In genomic region chr1:81547912-81548303, GRCh38 we compare ENCODE assay signal across 14 cellular contexts.
A peak's percentile ranks its signal among the peaks of the same experiment; 100 is the strongest.
DNase-seq lines count a peak whose midpoint lies in the region; ATAC-seq and TF ChIP-seq lines count a peak whose summit lies in the region.
"Had no signal": no experiment of that assay in that cellular context is flagged by ENCODE, and none has a peak within 500 bp of the region (broad histone marks: within the 10 kb centered on the region; RNA-seq: fewer than 3 reads in every experiment).

No MANE protein-coding gene starts in this region.

- ATAC-seq in GM18858 (IDR thresholded peaks at IDR 0.05; ENCODE audit: unreplicated experiment): peak; percentile 74
- ATAC-seq in GM21529 (IDR thresholded peaks at IDR 0.05; ENCODE audit: unreplicated experiment): peak; percentile 69
- peak; percentile 59 for ATAC-seq in HG03159 (IDR thresholded peaks at IDR 0.05; ENCODE audit: unreplicated experiment)
- ATAC-seq: upper lobe of right lung had no signal

- no peak for TF ChIP-seq POLR2A in prostate gland (IDR thresholded peaks at IDR 0.05)

- no peaks in the 10 kb centered on the region for H3K9me3 ChIP-seq in prostate gland
- H3K9me3 ChIP-seq: upper lobe of right lung had no signal

- H3K4me3 ChIP-seq in fibroblast of mammary gland (ENCODE audit: control insufficient read depth, low read depth, low read length) (no peak overlapping the region), prostate gland (no peak overlapping the region)
- H3K4me3 ChIP-seq: cardiac muscle cell, SK-N-MC, upper lobe of right lung had no signal

- no peak for TF ChIP-seq CTCF in fibroblast of mammary gland (conservative IDR thresholded peaks at IDR 0.05; ENCODE audit: control insufficient read depth, insufficient read depth, low read depth, low read length)
- no peak for TF ChIP-seq CTCF in prostate gland (IDR thresholded peaks at IDR 0.05)

- H3K27me3 ChIP-seq in prostate gland (replicated peaks; ENCODE audit: insufficient read depth): no peaks in the 10 kb centered on the region
- H3K27me3 ChIP-seq: cardiac muscle cell, upper lobe of right lung had no signal

- H3K4me1 ChIP-seq in prostate gland (replicated peaks): no peaks in the 10 kb centered on the region

- no peak overlapping the region for H3K27ac ChIP-seq in prostate gland
- H3K27ac ChIP-seq: cardiac muscle cell, SK-N-MC, upper lobe of right lung had no signal

- 77% methylated on average over 2 of the region's 2 CpGs for WGBS in prostate gland

- intact Hi-C loops in prostate gland (cut with DNase I): no loop called here

- DNase-seq in fibroblast of mammary gland (ENCODE audit: low read depth) (peak; percentile 23), AML-193 (lab: John Stamatoyannopoulos, UW) (no peak), prostate gland (ENCODE audit: low spot score) (no peak), C1 segment of cervical spinal cord (lab: John Stamatoyannopoulos, UW) (no peak), NCI-H2081 treated with DMSO at 0.1 percent for 48 hours (lab: John Stamatoyannopoulos, UW) (no peak)
- DNase-seq: COR-L47, naive B cell, NCI-H1694, upper lobe of right lung had no signal

- H3K36me3 ChIP-seq in prostate gland: no peaks in the 10 kb centered on the region
- H3K36me3 ChIP-seq: cardiac muscle cell, upper lobe of right lung had no signal
